Comparison of ENCODE assay signal across 1 cellular context in the genomic region with DNA sequence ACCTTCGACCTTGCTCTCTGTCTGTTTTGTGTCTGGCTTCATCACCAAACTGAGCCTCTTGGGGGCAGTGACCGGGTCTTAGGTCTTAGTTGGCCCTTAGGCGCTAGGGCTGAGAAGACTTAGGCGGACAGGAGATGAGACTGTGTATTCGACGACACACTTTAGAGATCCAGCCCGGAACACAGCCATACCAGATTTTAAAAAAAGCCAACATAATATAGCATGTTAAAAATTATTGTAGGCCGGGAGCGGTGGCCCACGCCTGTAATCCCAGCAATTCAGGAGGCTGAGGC.
TF ChIP-seq lines count a peak whose summit lies in the region.

No MANE protein-coding gene starts in this region.

TF ChIP-seq in K562, 482 proteins besides CTCF, POLR2A, EP300 and RAD21 (continued from another document):
- TF ChIP-seq, protein P1, sequence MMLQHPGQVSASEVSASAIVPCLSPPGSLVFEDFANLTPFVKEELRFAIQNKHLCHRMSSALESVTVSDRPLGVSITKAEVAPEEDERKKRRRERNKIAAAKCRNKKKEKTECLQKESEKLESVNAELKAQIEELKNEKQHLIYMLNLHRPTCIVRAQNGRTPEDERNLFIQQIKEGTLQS (IDR thresholded peaks at IDR 0.05): peak; percentile 29
- TF ChIP-seq, protein P1 (CRISPR knock-in tag; conservative IDR thresholded peaks at IDR 0.05): no peak
- TF ChIP-seq, protein P2, sequence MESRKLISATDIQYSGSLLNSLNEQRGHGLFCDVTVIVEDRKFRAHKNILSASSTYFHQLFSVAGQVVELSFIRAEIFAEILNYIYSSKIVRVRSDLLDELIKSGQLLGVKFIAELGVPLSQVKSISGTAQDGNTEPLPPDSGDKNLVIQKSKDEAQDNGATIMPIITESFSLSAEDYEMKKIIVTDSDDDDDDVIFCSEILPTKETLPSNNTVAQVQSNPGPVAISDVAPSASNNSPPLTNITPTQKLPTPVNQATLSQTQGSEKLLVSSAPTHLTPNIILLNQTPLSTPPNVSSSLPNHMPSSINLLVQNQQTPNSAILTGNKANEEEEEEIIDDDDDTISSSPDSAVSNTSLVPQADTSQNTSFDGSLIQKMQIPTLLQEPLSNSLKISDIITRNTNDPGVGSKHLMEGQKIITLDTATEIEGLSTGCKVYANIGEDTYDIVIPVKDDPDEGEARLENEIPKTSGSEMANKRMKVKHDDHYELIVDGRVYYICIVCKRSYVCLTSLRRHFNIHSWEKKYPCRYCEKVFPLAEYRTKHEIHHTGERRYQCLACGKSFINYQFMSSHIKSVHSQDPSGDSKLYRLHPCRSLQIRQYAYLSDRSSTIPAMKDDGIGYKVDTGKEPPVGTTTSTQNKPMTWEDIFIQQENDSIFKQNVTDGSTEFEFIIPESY (CRISPR knock-in tag; IDR thresholded peaks at IDR 0.05): peak; percentile 98
- no peak for TF ChIP-seq KLF10 (CRISPR knock-in tag; IDR thresholded peaks at IDR 0.05)
- no peak for TF ChIP-seq ETV1 (tag; conservative IDR thresholded peaks at IDR 0.05; ENCODE audit: low read depth)
- TF ChIP-seq, protein P3, sequence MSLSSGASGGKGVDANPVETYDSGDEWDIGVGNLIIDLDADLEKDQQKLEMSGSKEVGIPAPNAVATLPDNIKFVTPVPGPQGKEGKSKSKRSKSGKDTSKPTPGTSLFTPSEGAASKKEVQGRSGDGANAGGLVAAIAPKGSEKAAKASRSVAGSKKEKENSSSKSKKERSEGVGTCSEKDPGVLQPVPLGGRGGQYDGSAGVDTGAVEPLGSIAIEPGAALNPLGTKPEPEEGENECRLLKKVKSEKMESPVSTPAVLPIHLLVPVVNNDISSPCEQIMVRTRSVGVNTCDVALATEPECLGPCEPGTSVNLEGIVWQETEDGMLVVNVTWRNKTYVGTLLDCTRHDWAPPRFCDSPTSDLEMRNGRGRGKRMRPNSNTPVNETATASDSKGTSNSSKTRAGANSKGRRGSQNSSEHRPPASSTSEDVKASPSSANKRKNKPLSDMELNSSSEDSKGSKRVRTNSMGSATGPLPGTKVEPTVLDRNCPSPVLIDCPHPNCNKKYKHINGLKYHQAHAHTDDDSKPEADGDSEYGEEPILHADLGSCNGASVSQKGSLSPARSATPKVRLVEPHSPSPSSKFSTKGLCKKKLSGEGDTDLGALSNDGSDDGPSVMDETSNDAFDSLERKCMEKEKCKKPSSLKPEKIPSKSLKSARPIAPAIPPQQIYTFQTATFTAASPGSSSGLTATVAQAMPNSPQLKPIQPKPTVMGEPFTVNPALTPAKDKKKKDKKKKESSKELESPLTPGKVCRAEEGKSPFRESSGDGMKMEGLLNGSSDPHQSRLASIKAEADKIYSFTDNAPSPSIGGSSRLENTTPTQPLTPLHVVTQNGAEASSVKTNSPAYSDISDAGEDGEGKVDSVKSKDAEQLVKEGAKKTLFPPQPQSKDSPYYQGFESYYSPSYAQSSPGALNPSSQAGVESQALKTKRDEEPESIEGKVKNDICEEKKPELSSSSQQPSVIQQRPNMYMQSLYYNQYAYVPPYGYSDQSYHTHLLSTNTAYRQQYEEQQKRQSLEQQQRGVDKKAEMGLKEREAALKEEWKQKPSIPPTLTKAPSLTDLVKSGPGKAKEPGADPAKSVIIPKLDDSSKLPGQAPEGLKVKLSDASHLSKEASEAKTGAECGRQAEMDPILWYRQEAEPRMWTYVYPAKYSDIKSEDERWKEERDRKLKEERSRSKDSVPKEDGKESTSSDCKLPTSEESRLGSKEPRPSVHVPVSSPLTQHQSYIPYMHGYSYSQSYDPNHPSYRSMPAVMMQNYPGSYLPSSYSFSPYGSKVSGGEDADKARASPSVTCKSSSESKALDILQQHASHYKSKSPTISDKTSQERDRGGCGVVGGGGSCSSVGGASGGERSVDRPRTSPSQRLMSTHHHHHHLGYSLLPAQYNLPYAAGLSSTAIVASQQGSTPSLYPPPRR (CRISPR knock-in tag; IDR thresholded peaks at IDR 0.05; ENCODE audit: borderline replicate concordance): no peak
- TF ChIP-seq, protein P4, sequence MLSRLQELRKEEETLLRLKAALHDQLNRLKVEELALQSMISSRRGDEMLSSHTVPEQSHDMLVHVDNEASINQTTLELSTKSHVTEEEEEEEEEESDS (CRISPR knock-in tag; IDR thresholded peaks at IDR 0.05): no peak
- TF ChIP-seq CBFA2T2 (conservative IDR thresholded peaks at IDR 0.05): no peak
- no peak for TF ChIP-seq RBM34 (IDR thresholded peaks at IDR 0.05; ENCODE audit: borderline replicate concordance, insufficient read depth, low read length)
- no peak for TF ChIP-seq PRMT5 (CRISPR knock-in tag; IDR thresholded peaks at IDR 0.05)
- TF ChIP-seq CC2D1A (IDR thresholded peaks at IDR 0.05): 0 out of 2 replicates have a peak, but pooled peaks have one; percentile 5
- TF ChIP-seq ZNF589 (CRISPR knock-in tag; IDR thresholded peaks at IDR 0.05; ENCODE audit: low read depth): no peak
- TF ChIP-seq EP400 (IDR thresholded peaks at IDR 0.05): no peak
- TF ChIP-seq PCBP2 (IDR thresholded peaks at IDR 0.05; ENCODE audit: low read depth, low read length, poor library complexity, severe bottlenecking): no peak
- TF ChIP-seq DPF2 (IDR thresholded peaks at IDR 0.05): 0 out of 2 replicates have a peak, but pooled peaks have one; percentile 31
- TF ChIP-seq, protein P5, sequence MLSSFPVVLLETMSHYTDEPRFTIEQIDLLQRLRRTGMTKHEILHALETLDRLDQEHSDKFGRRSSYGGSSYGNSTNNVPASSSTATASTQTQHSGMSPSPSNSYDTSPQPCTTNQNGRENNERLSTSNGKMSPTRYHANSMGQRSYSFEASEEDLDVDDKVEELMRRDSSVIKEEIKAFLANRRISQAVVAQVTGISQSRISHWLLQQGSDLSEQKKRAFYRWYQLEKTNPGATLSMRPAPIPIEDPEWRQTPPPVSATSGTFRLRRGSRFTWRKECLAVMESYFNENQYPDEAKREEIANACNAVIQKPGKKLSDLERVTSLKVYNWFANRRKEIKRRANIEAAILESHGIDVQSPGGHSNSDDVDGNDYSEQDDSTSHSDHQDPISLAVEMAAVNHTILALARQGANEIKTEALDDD (IDR thresholded peaks at IDR 0.05): no peak
- TF ChIP-seq HEY1 (CRISPR knock-in tag; IDR thresholded peaks at IDR 0.05; ENCODE audit: borderline replicate concordance): no peak
- TF ChIP-seq ZNF717 (CRISPR knock-in tag; IDR thresholded peaks at IDR 0.05): no peak
- TF ChIP-seq EHMT2 (IDR thresholded peaks at IDR 0.05): 0 out of 2 replicates have a peak, but pooled peaks have one; percentile 25
- no peak for TF ChIP-seq ATF1 (CRISPR knock-in tag; IDR thresholded peaks at IDR 0.05)
- TF ChIP-seq ATF1 (tag; IDR thresholded peaks at IDR 0.05): no peak
- no peak for TF ChIP-seq JUNB (CRISPR knock-in tag; conservative IDR thresholded peaks at IDR 0.05)
- TF ChIP-seq ZNF57 (CRISPR knock-in tag; IDR thresholded peaks at IDR 0.05): no peak
- TF ChIP-seq, protein P6, sequence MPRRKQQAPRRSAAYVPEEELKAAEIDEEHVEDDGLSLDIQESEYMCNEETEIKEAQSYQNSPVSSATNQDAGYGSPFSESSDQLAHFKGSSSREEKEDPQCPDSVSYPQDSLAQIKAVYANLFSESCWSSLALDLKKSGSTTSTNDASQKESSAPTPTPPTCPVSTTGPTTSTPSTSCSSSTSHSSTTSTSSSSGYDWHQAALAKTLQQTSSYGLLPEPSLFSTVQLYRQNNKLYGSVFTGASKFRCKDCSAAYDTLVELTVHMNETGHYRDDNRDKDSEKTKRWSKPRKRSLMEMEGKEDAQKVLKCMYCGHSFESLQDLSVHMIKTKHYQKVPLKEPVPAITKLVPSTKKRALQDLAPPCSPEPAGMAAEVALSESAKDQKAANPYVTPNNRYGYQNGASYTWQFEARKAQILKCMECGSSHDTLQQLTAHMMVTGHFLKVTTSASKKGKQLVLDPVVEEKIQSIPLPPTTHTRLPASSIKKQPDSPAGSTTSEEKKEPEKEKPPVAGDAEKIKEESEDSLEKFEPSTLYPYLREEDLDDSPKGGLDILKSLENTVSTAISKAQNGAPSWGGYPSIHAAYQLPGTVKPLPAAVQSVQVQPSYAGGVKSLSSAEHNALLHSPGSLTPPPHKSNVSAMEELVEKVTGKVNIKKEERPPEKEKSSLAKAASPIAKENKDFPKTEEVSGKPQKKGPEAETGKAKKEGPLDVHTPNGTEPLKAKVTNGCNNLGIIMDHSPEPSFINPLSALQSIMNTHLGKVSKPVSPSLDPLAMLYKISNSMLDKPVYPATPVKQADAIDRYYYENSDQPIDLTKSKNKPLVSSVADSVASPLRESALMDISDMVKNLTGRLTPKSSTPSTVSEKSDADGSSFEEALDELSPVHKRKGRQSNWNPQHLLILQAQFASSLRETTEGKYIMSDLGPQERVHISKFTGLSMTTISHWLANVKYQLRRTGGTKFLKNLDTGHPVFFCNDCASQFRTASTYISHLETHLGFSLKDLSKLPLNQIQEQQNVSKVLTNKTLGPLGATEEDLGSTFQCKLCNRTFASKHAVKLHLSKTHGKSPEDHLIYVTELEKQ (CRISPR knock-in tag; IDR thresholded peaks at IDR 0.05): no peak
